Comparison of ENCODE assay signal across 2 cellular contexts in the genomic region with DNA sequence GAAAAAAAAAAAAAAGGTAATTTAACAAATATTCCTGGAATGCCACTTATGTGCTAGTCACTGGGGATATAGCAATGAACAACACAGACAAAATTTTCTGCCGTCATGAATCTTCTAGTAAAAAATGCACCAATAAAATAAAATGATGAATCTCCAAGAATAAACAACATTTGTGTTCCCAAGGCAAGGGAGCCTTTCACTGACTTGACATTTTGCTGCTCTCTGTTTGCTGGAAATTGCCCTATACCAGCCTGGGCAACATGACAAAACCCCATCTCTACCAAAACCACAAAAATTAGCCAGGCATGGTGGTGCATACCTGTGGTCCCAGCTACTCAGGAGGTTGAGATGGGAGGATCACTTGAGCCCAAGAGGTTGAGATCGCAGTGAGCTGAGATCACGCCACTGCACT.
A peak's percentile ranks its signal among the peaks of the same experiment; 100 is the strongest.
TF ChIP-seq lines count a peak whose summit lies in the region.

No MANE protein-coding gene starts in this region.

TF ChIP-seq in HCT116, 20 proteins besides CTCF, POLR2A, EP300 and RAD21 (continued from another document):
- TF ChIP-seq, protein P1, sequence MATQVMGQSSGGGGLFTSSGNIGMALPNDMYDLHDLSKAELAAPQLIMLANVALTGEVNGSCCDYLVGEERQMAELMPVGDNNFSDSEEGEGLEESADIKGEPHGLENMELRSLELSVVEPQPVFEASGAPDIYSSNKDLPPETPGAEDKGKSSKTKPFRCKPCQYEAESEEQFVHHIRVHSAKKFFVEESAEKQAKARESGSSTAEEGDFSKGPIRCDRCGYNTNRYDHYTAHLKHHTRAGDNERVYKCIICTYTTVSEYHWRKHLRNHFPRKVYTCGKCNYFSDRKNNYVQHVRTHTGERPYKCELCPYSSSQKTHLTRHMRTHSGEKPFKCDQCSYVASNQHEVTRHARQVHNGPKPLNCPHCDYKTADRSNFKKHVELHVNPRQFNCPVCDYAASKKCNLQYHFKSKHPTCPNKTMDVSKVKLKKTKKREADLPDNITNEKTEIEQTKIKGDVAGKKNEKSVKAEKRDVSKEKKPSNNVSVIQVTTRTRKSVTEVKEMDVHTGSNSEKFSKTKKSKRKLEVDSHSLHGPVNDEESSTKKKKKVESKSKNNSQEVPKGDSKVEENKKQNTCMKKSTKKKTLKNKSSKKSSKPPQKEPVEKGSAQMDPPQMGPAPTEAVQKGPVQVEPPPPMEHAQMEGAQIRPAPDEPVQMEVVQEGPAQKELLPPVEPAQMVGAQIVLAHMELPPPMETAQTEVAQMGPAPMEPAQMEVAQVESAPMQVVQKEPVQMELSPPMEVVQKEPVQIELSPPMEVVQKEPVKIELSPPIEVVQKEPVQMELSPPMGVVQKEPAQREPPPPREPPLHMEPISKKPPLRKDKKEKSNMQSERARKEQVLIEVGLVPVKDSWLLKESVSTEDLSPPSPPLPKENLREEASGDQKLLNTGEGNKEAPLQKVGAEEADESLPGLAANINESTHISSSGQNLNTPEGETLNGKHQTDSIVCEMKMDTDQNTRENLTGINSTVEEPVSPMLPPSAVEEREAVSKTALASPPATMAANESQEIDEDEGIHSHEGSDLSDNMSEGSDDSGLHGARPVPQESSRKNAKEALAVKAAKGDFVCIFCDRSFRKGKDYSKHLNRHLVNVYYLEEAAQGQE (IDR thresholded peaks at IDR 0.05; ENCODE audit: low read depth): no peak
- TF ChIP-seq EZH2 (IDR thresholded peaks at IDR 0.05) (no peak), JUND (IDR thresholded peaks at IDR 0.05) (0 out of 2 replicates have a peak, but pooled peaks have one; percentile 34), ZNF274 (IDR thresholded peaks at IDR 0.05; ENCODE audit: low read depth, low read length) (no peak), POLR2AphosphoS5 (IDR thresholded peaks at IDR 0.05; ENCODE audit: low read depth, low read length) (no peak)
- TF ChIP-seq, protein P2, sequence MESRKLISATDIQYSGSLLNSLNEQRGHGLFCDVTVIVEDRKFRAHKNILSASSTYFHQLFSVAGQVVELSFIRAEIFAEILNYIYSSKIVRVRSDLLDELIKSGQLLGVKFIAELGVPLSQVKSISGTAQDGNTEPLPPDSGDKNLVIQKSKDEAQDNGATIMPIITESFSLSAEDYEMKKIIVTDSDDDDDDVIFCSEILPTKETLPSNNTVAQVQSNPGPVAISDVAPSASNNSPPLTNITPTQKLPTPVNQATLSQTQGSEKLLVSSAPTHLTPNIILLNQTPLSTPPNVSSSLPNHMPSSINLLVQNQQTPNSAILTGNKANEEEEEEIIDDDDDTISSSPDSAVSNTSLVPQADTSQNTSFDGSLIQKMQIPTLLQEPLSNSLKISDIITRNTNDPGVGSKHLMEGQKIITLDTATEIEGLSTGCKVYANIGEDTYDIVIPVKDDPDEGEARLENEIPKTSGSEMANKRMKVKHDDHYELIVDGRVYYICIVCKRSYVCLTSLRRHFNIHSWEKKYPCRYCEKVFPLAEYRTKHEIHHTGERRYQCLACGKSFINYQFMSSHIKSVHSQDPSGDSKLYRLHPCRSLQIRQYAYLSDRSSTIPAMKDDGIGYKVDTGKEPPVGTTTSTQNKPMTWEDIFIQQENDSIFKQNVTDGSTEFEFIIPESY (IDR thresholded peaks at IDR 0.05; ENCODE audit: extremely low read depth, insufficient replicate concordance, low read length): no peak

TF ChIP-seq in SK-N-SH treated with all-trans-retinoic acid at 6 μM for 48 hours, 23 proteins besides CTCF, POLR2A, EP300 and RAD21 (continued from another document):
- TF ChIP-seq, protein P3, sequence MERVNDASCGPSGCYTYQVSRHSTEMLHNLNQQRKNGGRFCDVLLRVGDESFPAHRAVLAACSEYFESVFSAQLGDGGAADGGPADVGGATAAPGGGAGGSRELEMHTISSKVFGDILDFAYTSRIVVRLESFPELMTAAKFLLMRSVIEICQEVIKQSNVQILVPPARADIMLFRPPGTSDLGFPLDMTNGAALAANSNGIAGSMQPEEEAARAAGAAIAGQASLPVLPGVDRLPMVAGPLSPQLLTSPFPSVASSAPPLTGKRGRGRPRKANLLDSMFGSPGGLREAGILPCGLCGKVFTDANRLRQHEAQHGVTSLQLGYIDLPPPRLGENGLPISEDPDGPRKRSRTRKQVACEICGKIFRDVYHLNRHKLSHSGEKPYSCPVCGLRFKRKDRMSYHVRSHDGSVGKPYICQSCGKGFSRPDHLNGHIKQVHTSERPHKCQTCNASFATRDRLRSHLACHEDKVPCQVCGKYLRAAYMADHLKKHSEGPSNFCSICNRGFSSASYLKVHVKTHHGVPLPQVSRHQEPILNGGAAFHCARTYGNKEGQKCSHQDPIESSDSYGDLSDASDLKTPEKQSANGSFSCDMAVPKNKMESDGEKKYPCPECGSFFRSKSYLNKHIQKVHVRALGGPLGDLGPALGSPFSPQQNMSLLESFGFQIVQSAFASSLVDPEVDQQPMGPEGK (CRISPR knock-in tag; IDR thresholded peaks at IDR 0.05; ENCODE audit: borderline replicate concordance): no peak
- TF ChIP-seq ISL1 (CRISPR knock-in tag; IDR thresholded peaks at IDR 0.05) (peak; percentile 68), ZNF8 (CRISPR knock-in tag; IDR thresholded peaks at IDR 0.05) (no peak)
- TF ChIP-seq, protein P4, sequence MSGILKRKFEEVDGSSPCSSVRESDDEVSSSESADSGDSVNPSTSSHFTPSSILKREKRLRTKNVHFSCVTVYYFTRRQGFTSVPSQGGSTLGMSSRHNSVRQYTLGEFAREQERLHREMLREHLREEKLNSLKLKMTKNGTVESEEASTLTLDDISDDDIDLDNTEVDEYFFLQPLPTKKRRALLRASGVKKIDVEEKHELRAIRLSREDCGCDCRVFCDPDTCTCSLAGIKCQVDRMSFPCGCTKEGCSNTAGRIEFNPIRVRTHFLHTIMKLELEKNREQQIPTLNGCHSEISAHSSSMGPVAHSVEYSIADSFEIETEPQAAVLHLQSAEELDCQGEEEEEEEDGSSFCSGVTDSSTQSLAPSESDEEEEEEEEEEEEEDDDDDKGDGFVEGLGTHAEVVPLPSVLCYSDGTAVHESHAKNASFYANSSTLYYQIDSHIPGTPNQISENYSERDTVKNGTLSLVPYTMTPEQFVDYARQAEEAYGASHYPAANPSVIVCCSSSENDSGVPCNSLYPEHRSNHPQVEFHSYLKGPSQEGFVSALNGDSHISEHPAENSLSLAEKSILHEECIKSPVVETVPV (CRISPR knock-in tag; IDR thresholded peaks at IDR 0.05): no peak
